Comparison of ENCODE assay signal across 18 cellular contexts in the genomic region with DNA sequence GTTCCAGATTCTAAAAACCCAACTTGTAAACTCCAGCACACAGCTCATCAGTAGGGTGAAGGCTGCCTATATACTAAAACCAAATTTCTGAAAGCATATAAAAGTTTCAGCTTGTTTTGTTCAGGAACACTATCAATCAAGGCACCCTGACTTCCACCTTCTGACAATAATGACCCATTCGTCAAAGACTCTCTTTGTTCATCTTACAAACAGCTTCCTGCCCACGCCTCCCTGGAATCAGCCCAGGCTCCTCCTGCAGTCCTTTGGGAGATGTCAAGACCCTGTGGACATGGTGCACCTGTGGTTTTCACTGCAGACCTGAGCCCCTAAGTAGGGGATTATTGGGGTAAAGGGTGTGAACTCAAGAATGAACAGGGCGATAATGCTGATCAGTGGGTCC.
DNase-seq lines count a peak whose midpoint lies in the region; ATAC-seq, FAIRE-seq and TF ChIP-seq lines count a peak whose summit lies in the region.
"Had no signal": no experiment of that assay in that cellular context is flagged by ENCODE, and none has a peak within 500 bp of the region (broad histone marks: within the 10 kb centered on the region; RNA-seq: fewer than 3 reads in every experiment).

No MANE protein-coding gene starts in this region.

- H3K4me2 ChIP-seq in A549 = peak overlapping the region; percentile 38; the same call in 1 of the 3 replicates

- peak overlapping the region; percentile 97 for H3K27ac Mint-ChIP-seq in WTC11
- H3K27ac Mint-ChIP-seq: activated CD4-positive, alpha-beta memory T cell treated with anti-CD3 and anti-CD28 coated beads, Interleukin-2, amount 10 ng/mL, durations not matched to agents 7 days and 5 days; CD4-positive, alpha-beta memory T cell; naive thymus-derived CD8-positive, alpha-beta T cell; stimulated activated naive CD8-positive, alpha-beta T cell treated with anti-CD3 and anti-CD28 coated beads, Interleukin-15, amount 100 ng/mL, for 72 hours had no signal

- no peak overlapping the region for H3K4me3 ChIP-seq in A549
- H3K4me3 ChIP-seq: cardiac muscle cell, lower lobe of right lung had no signal

- no peaks in the 10 kb centered on the region for H3K9me3 ChIP-seq in A549
- H3K9me3 ChIP-seq: lower lobe of right lung had no signal

- DNase-seq in A549 (ENCODE audit: low read depth in 1 of 2, low spot score in 1 of 2) = no peak
- peak; percentile 83 for DNase-seq in HT1080 (ENCODE audit: low read depth)
- no peak for DNase-seq in WTC11 (ENCODE audit: low spot score)
- DNase-seq in islet precursor cell = peak; percentile 69
- no peak for DNase-seq in NCI-H226
- DNase-seq: activated CD4-positive, alpha-beta memory T cell treated with anti-CD3 and anti-CD28 coated beads, Interleukin-2, amount 10 ng/mL, durations not matched to agents 7 days and 5 days; activated T-cell treated with anti-CD3 and anti-CD28 coated beads, Interleukin-2, amount 50 U/mL, for 48 hours; CD4-positive, alpha-beta memory T cell; GOT3; lower lobe of right lung; naive thymus-derived CD8-positive, alpha-beta T cell; NCI-H2029 treated with DMSO at 0.1 percent for 48 hours; NCI-H526 treated with DMSO at 0.1 percent for 48 hours had no signal

- no peak for TF ChIP-seq RAD21 in A549 (conservative IDR thresholded peaks at IDR 0.05 in 1 of 2, IDR thresholded peaks at IDR 0.05 in 1 of 2)

- H3K36me3 Mint-ChIP-seq in WTC11 = no peaks in the 10 kb centered on the region
- H3K36me3 Mint-ChIP-seq: CD4-positive, alpha-beta memory T cell; naive thymus-derived CD8-positive, alpha-beta T cell had no signal

- POLR2A ChIA-PET in A549 (lab: Yijun Ruan, JAX) = no interaction called here
- POLR2A ChIA-PET in WTC11 (lab: Charles Lee) = interaction anchor here (1.6 kb wide), 1 partner anchor 24 kb away, joined by 6 read pairs; no protein-coding TSS in a partner anchor

- ATAC-seq in A549 (peak in 1 of 2 experiments; percentile 27; a peak in 2 of 6 replicates), WTC11 (peak; percentile 48), HG03039 (IDR thresholded peaks at IDR 0.05; ENCODE audit: unreplicated experiment) (no peak), GM21723 (IDR thresholded peaks at IDR 0.05; ENCODE audit: unreplicated experiment) (no peak), HG03097 (IDR thresholded peaks at IDR 0.05; ENCODE audit: low FRiP score, unreplicated experiment) (no peak)
- ATAC-seq: naive thymus-derived CD8-positive, alpha-beta T cell had no signal

- TF ChIP-seq POLR2A in A549 (IDR thresholded peaks at IDR 0.05; ENCODE audit: low read length) = no peak

- peaks cover 37% of the 10 kb centered on the region for H3K4me1 ChIP-seq in A549
- H3K4me1 ChIP-seq: lower lobe of right lung had no signal

- no peak for FAIRE-seq in A549 (lab: Jason Lieb, UNC)

- peaks cover 16% of the 10 kb centered on the region for H3K4me1 Mint-ChIP-seq in WTC11
- H3K4me1 Mint-ChIP-seq: activated CD4-positive, alpha-beta memory T cell treated with anti-CD3 and anti-CD28 coated beads, Interleukin-2, amount 10 ng/mL, durations not matched to agents 7 days and 5 days; CD4-positive, alpha-beta memory T cell; naive thymus-derived CD8-positive, alpha-beta T cell; stimulated activated naive CD8-positive, alpha-beta T cell treated with anti-CD3 and anti-CD28 coated beads, Interleukin-15, amount 100 ng/mL, for 72 hours had no signal

- no peak for TF ChIP-seq EP300 in A549 (IDR thresholded peaks at IDR 0.05)

- H3K27me3 Mint-ChIP-seq in WTC11 (ENCODE audit: low read depth) = no peaks in the 10 kb centered on the region

- H3K27ac ChIP-seq in A549 = no peak overlapping the region; a peak in 1 of 6 replicates
- H3K27ac ChIP-seq: cardiac muscle cell, lower lobe of right lung had no signal

- CTCF ChIA-PET in A549 (lab: Yijun Ruan, JAX) (interaction anchor here (1.5 to 2.4 kb wide), 2 partner anchors 10 to 31 kb away, joined by 3 to 6 read pairs; no protein-coding TSS in a partner anchor), WTC11 (lab: Charles Lee) (interaction anchor here (2.0 to 2.8 kb wide), 3 partner anchors 29 to 109 kb away, joined by 6 to 17 read pairs (median 7); no protein-coding TSS in a partner anchor)

- peak overlapping the region; percentile 45 for H3K4me3 Mint-ChIP-seq in WTC11
- H3K4me3 Mint-ChIP-seq: activated CD4-positive, alpha-beta memory T cell treated with anti-CD3 and anti-CD28 coated beads, Interleukin-2, amount 10 ng/mL, durations not matched to agents 7 days and 5 days; CD4-positive, alpha-beta memory T cell; naive thymus-derived CD8-positive, alpha-beta T cell; stimulated activated naive CD8-positive, alpha-beta T cell treated with anti-CD3 and anti-CD28 coated beads, Interleukin-15, amount 100 ng/mL, for 72 hours had no signal

- TF ChIP-seq CTCF in A549 (IDR thresholded peaks at IDR 0.05) (no peak), WTC11 (IDR thresholded peaks at IDR 0.05) (no peak)

- H3K9me3 Mint-ChIP-seq in WTC11 = peaks cover 7% of the 10 kb centered on the region; the same call in 1 of the 2 replicates
- H3K9me3 Mint-ChIP-seq: activated CD4-positive, alpha-beta memory T cell treated with anti-CD3 and anti-CD28 coated beads, Interleukin-2, amount 10 ng/mL, durations not matched to agents 7 days and 5 days; stimulated activated naive CD8-positive, alpha-beta T cell treated with anti-CD3 and anti-CD28 coated beads, Interleukin-15, amount 100 ng/mL, for 72 hours had no signal

- 82% methylated on average over 3 of the region's 3 CpGs for WGBS in A549 (ENCODE audit: missing lambda C conversion rate)

TF ChIP-seq in A549, 52 proteins besides CTCF, POLR2A, EP300 and RAD21 (continues in another document):
- TF ChIP-seq MYC (IDR thresholded peaks at IDR 0.05; ENCODE audit: borderline replicate concordance, low read length) (no peak), FOSB (CRISPR knock-in tag; IDR thresholded peaks at IDR 0.05) (no peak), HDAC2 (IDR thresholded peaks at IDR 0.05) (no peak), HOXB13 (CRISPR knock-in tag; IDR thresholded peaks at IDR 0.05; ENCODE audit: low read depth) (no peak), EHF (CRISPR knock-in tag; IDR thresholded peaks at IDR 0.05) (no peak), ZFP36 (IDR thresholded peaks at IDR 0.05; ENCODE audit: borderline replicate concordance, partially characterized antibody) (no peak)
- TF ChIP-seq, protein P1, sequence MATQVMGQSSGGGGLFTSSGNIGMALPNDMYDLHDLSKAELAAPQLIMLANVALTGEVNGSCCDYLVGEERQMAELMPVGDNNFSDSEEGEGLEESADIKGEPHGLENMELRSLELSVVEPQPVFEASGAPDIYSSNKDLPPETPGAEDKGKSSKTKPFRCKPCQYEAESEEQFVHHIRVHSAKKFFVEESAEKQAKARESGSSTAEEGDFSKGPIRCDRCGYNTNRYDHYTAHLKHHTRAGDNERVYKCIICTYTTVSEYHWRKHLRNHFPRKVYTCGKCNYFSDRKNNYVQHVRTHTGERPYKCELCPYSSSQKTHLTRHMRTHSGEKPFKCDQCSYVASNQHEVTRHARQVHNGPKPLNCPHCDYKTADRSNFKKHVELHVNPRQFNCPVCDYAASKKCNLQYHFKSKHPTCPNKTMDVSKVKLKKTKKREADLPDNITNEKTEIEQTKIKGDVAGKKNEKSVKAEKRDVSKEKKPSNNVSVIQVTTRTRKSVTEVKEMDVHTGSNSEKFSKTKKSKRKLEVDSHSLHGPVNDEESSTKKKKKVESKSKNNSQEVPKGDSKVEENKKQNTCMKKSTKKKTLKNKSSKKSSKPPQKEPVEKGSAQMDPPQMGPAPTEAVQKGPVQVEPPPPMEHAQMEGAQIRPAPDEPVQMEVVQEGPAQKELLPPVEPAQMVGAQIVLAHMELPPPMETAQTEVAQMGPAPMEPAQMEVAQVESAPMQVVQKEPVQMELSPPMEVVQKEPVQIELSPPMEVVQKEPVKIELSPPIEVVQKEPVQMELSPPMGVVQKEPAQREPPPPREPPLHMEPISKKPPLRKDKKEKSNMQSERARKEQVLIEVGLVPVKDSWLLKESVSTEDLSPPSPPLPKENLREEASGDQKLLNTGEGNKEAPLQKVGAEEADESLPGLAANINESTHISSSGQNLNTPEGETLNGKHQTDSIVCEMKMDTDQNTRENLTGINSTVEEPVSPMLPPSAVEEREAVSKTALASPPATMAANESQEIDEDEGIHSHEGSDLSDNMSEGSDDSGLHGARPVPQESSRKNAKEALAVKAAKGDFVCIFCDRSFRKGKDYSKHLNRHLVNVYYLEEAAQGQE (IDR thresholded peaks at IDR 0.05) = no peak

TF ChIP-seq in WTC11, 78 proteins besides CTCF, POLR2A, EP300 and RAD21 (continues in another document):
- TF ChIP-seq, protein P2, sequence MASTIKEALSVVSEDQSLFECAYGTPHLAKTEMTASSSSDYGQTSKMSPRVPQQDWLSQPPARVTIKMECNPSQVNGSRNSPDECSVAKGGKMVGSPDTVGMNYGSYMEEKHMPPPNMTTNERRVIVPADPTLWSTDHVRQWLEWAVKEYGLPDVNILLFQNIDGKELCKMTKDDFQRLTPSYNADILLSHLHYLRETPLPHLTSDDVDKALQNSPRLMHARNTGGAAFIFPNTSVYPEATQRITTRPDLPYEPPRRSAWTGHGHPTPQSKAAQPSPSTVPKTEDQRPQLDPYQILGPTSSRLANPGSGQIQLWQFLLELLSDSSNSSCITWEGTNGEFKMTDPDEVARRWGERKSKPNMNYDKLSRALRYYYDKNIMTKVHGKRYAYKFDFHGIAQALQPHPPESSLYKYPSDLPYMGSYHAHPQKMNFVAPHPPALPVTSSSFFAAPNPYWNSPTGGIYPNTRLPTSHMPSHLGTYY (CRISPR knock-in tag; IDR thresholded peaks at IDR 0.05) = no peak
- TF ChIP-seq NFATC4 (CRISPR knock-in tag; IDR thresholded peaks at IDR 0.05) (no peak), ZNF263 (CRISPR knock-in tag; IDR thresholded peaks at IDR 0.05; ENCODE audit: low read depth) (no peak)

Comparison
In these comparisons a context has a peak if more than half of its experiments do, and no peak if none do; other contexts are left out.
1. DNase-seq: peak in HT1080 (single experiment) and islet precursor cell (single experiment); none in A549 (0 of 2), WTC11 (single experiment) and NCI-H226 (single experiment).